8 cellular contexts compared by ENCODE assay signal in the genomic region with DNA sequence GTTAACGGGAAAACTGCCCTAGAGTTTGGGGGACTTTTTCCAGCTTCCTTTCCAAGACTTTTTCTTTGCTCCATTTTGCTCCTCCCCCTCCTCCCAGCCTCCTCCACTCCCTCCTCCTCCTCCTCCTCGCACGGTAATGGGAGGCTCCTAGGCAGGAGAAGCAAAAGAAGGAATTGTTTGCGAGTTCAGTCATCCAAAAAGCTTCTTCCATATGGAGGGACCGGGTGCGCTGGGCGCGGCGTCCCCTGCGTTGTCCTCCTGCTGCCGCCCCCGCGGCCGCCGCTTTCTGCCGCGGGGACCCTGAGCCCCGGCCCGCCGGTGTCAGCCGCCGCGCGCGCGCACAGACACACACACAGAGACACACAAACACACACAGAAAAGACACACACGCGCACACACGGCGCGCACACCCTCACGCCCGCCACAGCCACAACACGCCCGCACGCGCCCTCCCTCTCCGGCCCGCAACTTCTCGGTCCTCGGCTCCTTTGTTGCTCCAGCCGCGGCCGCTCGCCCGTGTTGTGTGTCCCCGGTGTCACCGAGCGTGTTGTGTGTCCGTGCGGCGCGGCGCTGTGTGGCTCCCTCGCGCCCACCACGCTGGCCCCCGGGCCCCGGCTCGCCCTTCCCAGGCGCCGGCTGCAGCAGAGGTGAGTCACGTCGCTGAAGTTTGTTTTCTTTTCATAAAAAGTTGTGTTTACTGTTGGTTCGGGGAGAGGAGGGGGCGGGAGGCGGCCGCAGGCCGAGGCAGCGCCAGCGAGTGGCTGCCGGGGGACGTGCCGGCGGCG. TPM values are rescaled to one million over a fixed set of nuclear protein-coding genes. Genes with fewer than 3 reads are reported as not detected.
A peak's percentile ranks its signal among the peaks of the same experiment; 100 is the strongest.
DNase-seq lines count a peak whose midpoint lies in the region; ATAC-seq, FAIRE-seq and TF ChIP-seq lines count a peak whose summit lies in the region.

A gene with protein sequence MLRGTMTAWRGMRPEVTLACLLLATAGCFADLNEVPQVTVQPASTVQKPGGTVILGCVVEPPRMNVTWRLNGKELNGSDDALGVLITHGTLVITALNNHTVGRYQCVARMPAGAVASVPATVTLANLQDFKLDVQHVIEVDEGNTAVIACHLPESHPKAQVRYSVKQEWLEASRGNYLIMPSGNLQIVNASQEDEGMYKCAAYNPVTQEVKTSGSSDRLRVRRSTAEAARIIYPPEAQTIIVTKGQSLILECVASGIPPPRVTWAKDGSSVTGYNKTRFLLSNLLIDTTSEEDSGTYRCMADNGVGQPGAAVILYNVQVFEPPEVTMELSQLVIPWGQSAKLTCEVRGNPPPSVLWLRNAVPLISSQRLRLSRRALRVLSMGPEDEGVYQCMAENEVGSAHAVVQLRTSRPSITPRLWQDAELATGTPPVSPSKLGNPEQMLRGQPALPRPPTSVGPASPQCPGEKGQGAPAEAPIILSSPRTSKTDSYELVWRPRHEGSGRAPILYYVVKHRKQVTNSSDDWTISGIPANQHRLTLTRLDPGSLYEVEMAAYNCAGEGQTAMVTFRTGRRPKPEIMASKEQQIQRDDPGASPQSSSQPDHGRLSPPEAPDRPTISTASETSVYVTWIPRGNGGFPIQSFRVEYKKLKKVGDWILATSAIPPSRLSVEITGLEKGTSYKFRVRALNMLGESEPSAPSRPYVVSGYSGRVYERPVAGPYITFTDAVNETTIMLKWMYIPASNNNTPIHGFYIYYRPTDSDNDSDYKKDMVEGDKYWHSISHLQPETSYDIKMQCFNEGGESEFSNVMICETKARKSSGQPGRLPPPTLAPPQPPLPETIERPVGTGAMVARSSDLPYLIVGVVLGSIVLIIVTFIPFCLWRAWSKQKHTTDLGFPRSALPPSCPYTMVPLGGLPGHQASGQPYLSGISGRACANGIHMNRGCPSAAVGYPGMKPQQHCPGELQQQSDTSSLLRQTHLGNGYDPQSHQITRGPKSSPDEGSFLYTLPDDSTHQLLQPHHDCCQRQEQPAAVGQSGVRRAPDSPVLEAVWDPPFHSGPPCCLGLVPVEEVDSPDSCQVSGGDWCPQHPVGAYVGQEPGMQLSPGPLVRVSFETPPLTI (plus strand): TSS at position 188 of the 785 bp plus-strand sequence. CDS start 38,246 bp downstream, outside the sequence.

- no peaks in the 10 kb centered on the region for H3K9me3 Mint-ChIP-seq in endothelial cell (ENCODE audit: unreplicated experiment)

- no peak within 1 kb of the TSS for H2AK5ac ChIP-seq in mesendoderm (ENCODE audit: low read length)

- peaks cover 12% of the 10 kb centered on the region for H3K27me3 Mint-ChIP-seq in endothelial cell (ENCODE audit: unreplicated experiment)

- peak within 1 kb of the TSS; percentile 88 for H2AFZ ChIP-seq in ACC112 (ENCODE audit: low read length, unreplicated experiment)

- FAIRE-seq in GM12892 (lab: Jason Lieb, UNC): no peak

- H2BK120ac ChIP-seq in mesendoderm (ENCODE audit: low read depth, low read length): no peak within 1 kb of the TSS

- H3K27ac ChIP-seq in ACC112 (ENCODE audit: low read depth, low read length) (peak within 1 kb of the TSS; percentile 27; the same call in 1 of the 2 replicates), SK-N-MC (no peak within 1 kb of the TSS), mesendoderm (ENCODE audit: low read depth, low read length) (no peak within 1 kb of the TSS), tibial artery (peak within 1 kb of the TSS; percentile 72 to 80)

- no peak within 1 kb of the TSS for H4K5ac ChIP-seq in mesendoderm (ENCODE audit: low read length)

- no peaks in the 10 kb centered on the region for H3K79me1 ChIP-seq in mesendoderm (ENCODE audit: low read length)

- H3K18ac ChIP-seq in mesendoderm (ENCODE audit: low read length): peak within 1 kb of the TSS; percentile 62

- H4K8ac ChIP-seq in mesendoderm (ENCODE audit: low read depth, low read length): no peak within 1 kb of the TSS

- ATAC-seq in GM18520 (IDR thresholded peaks at IDR 0.05; ENCODE audit: unreplicated experiment): no peak

- H3K36me3 ChIP-seq in ACC112 (ENCODE audit: insufficient read depth, low read length) (no peaks in the 10 kb centered on the region), SK-N-MC (ENCODE audit: insufficient read depth, low read length) (no peaks in the 10 kb centered on the region), mesendoderm (ENCODE audit: control insufficient read depth, insufficient read depth, low read length) (no peaks in the 10 kb centered on the region), tibial artery (no peaks in the 10 kb centered on the region)

- H2BK5ac ChIP-seq in mesendoderm (ENCODE audit: low read length): no peak within 1 kb of the TSS

- no peaks in the 10 kb centered on the region for H3K27me3 ChIP-seq in ACC112 (ENCODE audit: insufficient read depth, low read length)
- peaks cover 6% of the 10 kb centered on the region for H3K27me3 ChIP-seq in mesendoderm (ENCODE audit: insufficient read depth, low read length, poor library complexity)
- no peaks in the 10 kb centered on the region for H3K27me3 ChIP-seq in tibial artery

- peak within 1 kb of the TSS; percentile 91 for H3K56ac ChIP-seq in mesendoderm (ENCODE audit: low read length)

- TF ChIP-seq POLR2A in GM12892 (IDR thresholded peaks at IDR 0.05; ENCODE audit: low read depth, low read length): no peak

- H3K4me3 Mint-ChIP-seq in endothelial cell (ENCODE audit: unreplicated experiment): peak within 1 kb of the TSS; percentile 94

- DNase-seq in GM12892 (ENCODE audit: insufficient read length) (peak; percentile 46), SK-N-MC (ENCODE audit: low read depth, low spot score) (no peak), endothelial cell (ENCODE audit: low spot score) (peak; percentile 44), mesendoderm (peak; percentile 79), tibial artery (no peak), NOMO-1 (lab: John Stamatoyannopoulos, UW; ENCODE audit: unreplicated experiment in 2 of 2) (no peak)

- peak within 1 kb of the TSS; percentile 80 for H3K4me2 ChIP-seq in mesendoderm (ENCODE audit: low read length)

- H2BK15ac ChIP-seq in mesendoderm (replicated peaks; ENCODE audit: low read depth): no peak within 1 kb of the TSS

- H3K4ac ChIP-seq in mesendoderm (ENCODE audit: low read depth, low read length): no peak within 1 kb of the TSS

- no peak within 1 kb of the TSS for H3K27ac Mint-ChIP-seq in endothelial cell (ENCODE audit: unreplicated experiment)

- H3K9ac ChIP-seq in SK-N-MC (ENCODE audit: insufficient read length): peak within 1 kb of the TSS; percentile 85
- peak within 1 kb of the TSS; percentile 75 for H3K9ac ChIP-seq in mesendoderm (ENCODE audit: low read length)

- H3K23ac ChIP-seq in mesendoderm (ENCODE audit: low read length): peak within 1 kb of the TSS; percentile 37

- no peaks in the 10 kb centered on the region for H3K9me3 ChIP-seq in SK-N-MC (ENCODE audit: low read depth, low read length)
- no peaks in the 10 kb centered on the region for H3K9me3 ChIP-seq in tibial artery

- no CpG with 5 or more reads among the region's 76 CpGs for WGBS in mesendoderm (ENCODE audit: extremely low coverage, insufficient coverage, low lambda C conversion rate)

- no peaks in the 10 kb centered on the region for H3K79me2 ChIP-seq in ACC112 (ENCODE audit: control insufficient read depth, insufficient read depth, low read length, unreplicated experiment)
- H3K79me2 ChIP-seq in mesendoderm (ENCODE audit: control insufficient read depth, insufficient read depth, low read length): no peaks in the 10 kb centered on the region

- H3K4me1 ChIP-seq in ACC112 (ENCODE audit: control insufficient read depth, insufficient read depth, low read length, unreplicated experiment): peaks cover 16% of the 10 kb centered on the region
- H3K4me1 ChIP-seq in mesendoderm (ENCODE audit: control insufficient read depth, low read depth, low read length): no peaks in the 10 kb centered on the region
- peaks cover 0 to 14% (median 8%) of the 10 kb centered on the region in 4 donors for H3K4me1 ChIP-seq in tibial artery

- H3K4me1 Mint-ChIP-seq in endothelial cell (ENCODE audit: unreplicated experiment): peaks cover 14% of the 10 kb centered on the region

- H3K36me3 Mint-ChIP-seq in endothelial cell (ENCODE audit: low read depth, unreplicated experiment): no peaks in the 10 kb centered on the region

- H3K4me3 ChIP-seq in ACC112 (ENCODE audit: low read depth, low read length) (peak within 1 kb of the TSS; percentile 95), SK-N-MC (peak within 1 kb of the TSS; percentile 95), mesendoderm (ENCODE audit: low read length) (peak within 1 kb of the TSS; percentile 51), tibial artery (peak within 1 kb of the TSS; percentile 67 to 70)

- TF ChIP-seq CTCF in endothelial cell (IDR thresholded peaks at IDR 0.05; ENCODE audit: unreplicated experiment) (no peak), tibial artery (IDR thresholded peaks at IDR 0.05) (no peak)

- intact Hi-C loops in tibial artery (cut with DNase I; ENCODE audit: low total_unique reads): no loop called here

RNA-seq across cellular contexts. Expression of the gene that starts here (rescaled TPM):
- 0.19 TPM for polyA plus RNA-seq in GM12892 (2012; ENCODE audit: missing spikeins)
- 3.8 TPM for total RNA-seq in endothelial cell (ENCODE audit: unreplicated experiment)
- polyA plus RNA-seq in mesendoderm (2013, experiment 1 of 2): 1.5 TPM
- polyA plus RNA-seq in mesendoderm (2013, experiment 2 of 2): 1.2 TPM

Comparison
In these comparisons a context has a peak if more than half of its experiments do, and no peak if none do; other contexts are left out.
1. H3K27ac ChIP-seq: peak in ACC112 (single experiment) and tibial artery (2 of 2); none in SK-N-MC (single experiment) and mesendoderm (single experiment).
2. DNase-seq: peak in GM12892 (single experiment), endothelial cell (single experiment) and mesendoderm (single experiment); none in SK-N-MC (single experiment), tibial artery (0 of 2) and NOMO-1 (0 of 2).
3. Peak in every context shown above with its lines, with median percentiles within 50 percentile points of each other: H3K4me3 ChIP-seq.